8 cellular contexts compared by ENCODE assay signal in the genomic region with DNA sequence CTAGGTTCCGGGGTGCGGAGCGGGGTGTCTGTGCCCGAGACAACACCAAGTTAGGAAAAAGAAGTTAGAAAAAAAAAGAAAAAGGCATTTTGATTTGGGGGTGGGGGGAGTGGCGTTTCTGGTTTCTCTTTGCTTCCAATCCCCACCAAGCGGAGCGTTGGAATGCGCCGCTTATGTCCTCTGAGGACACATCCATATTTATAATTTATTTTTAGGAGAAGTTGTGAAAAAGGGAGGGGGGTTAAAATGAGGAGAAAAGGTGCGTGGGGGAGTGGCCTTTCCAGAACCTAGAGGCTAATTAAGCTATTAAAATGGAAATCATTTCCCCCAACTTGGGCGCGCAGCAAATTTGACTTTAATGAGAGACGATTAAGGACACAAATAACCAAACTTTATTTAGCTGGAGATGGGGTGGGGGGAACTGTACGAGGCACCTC.
A peak's percentile ranks its signal among the peaks of the same experiment; 100 is the strongest.
DNase-seq lines count a peak whose midpoint lies in the region; ATAC-seq, FAIRE-seq and TF ChIP-seq lines count a peak whose summit lies in the region.

No MANE protein-coding gene starts in this region.

- no peak overlapping the region for H3K27ac Mint-ChIP-seq in MCF 10A (ENCODE audit: low read depth, unreplicated experiment)

- no peaks in the 10 kb centered on the region for H3K27me3 Mint-ChIP-seq in MCF 10A (ENCODE audit: insufficient read depth, unreplicated experiment)

- peak overlapping the region; percentile 81 for H3K4me3 Mint-ChIP-seq in MCF 10A (ENCODE audit: unreplicated experiment)

- FAIRE-seq in HTR-8/SVneo (lab: Jason Lieb, UNC) = no peak

- H3K4me1 ChIP-seq in right atrium auricular region (peaks cover 0 to 38% of the 10 kb centered on the region in 2 donors), vagina (peaks cover 51% of the 10 kb centered on the region)

- CTCF ChIA-PET in MCF 10A (lab: Yijun Ruan, JAX) = interaction anchor here (0.6 to 1.2 kb wide), 6 partner anchors 14 to 437 kb away, joined by 3 to 5 read pairs (median 4); no protein-coding TSS in a partner anchor

- H3K36me3 ChIP-seq in right atrium auricular region (no peaks in the 10 kb centered on the region), vagina (no peaks in the 10 kb centered on the region)

- H3K9me3 ChIP-seq in right atrium auricular region = no peaks in the 10 kb centered on the region
- H3K9me3 ChIP-seq in vagina = no peaks in the 10 kb centered on the region

- H3K36me3 Mint-ChIP-seq in MCF 10A (ENCODE audit: insufficient read depth, unreplicated experiment) = peaks cover 11% of the 10 kb centered on the region

- DNase-seq in right atrium auricular region (ENCODE audit: low spot score) = no peak
- DNase-seq in left ventricle myocardium superior = no peak
- no peak for DNase-seq in MCF 10A (ENCODE audit: unreplicated experiment)
- peak; percentile 31 to 35 for DNase-seq in lung microvascular endothelial cell (ENCODE audit: low read depth in 2 of 2)
- no peak for DNase-seq in vagina (ENCODE audit: extremely low spot score in 2 of 2)
- DNase-seq in HTR-8/SVneo (ENCODE audit: insufficient read length, low spot score) = no peak

- H3K27ac ChIP-seq in right atrium auricular region (peak overlapping the region; percentile 46 to 71), vagina (peak overlapping the region; percentile 81)

- BruUV-seq in MCF 10A (replicated peaks; lab: Mats Ljungman, UMichigan) = no TSS peak

- intact Hi-C loops in left ventricle myocardium superior (cut with micrococcal nuclease) (no loop called here), MCF 10A (cut with micrococcal nuclease) (loop anchor here (5.0 kb wide), 1 partner anchor 94 kb away; no protein-coding TSS in a partner anchor), vagina (cut with DNase I) (no loop called here)

- POLR2A ChIA-PET in MCF 10A (lab: Yijun Ruan, JAX) = interaction anchor here (0.6 to 1.1 kb wide), 5 partner anchors 75 to 1176 kb away, joined by 3 to 5 read pairs (median 3); no protein-coding TSS in a partner anchor

- TF ChIP-seq CTCF in right atrium auricular region (IDR thresholded peaks at IDR 0.05) = no peak
- TF ChIP-seq CTCF in MCF 10A (IDR thresholded peaks at IDR 0.05; ENCODE audit: unreplicated experiment) = no peak
- TF ChIP-seq CTCF in vagina (IDR thresholded peaks at IDR 0.05) = no peak

- no peaks in the 10 kb centered on the region for H3K9me3 Mint-ChIP-seq in MCF 10A (ENCODE audit: unreplicated experiment)

- no peak for TF ChIP-seq POLR2A in vagina (IDR thresholded peaks at IDR 0.05)

- ATAC-seq in left ventricle myocardium superior (no peak), GM19328 (IDR thresholded peaks at IDR 0.05; ENCODE audit: unreplicated experiment) (no peak), GM19455 (IDR thresholded peaks at IDR 0.05; ENCODE audit: unreplicated experiment) (no peak)

- H3K4me3 ChIP-seq in right atrium auricular region (peak overlapping the region; percentile 66 to 96), vagina (peak overlapping the region; percentile 90 to 99)

- peaks cover 47% of the 10 kb centered on the region for H3K4me1 Mint-ChIP-seq in MCF 10A (ENCODE audit: insufficient read depth, unreplicated experiment)

- H3K27me3 ChIP-seq in right atrium auricular region = no peaks in the 10 kb centered on the region
- H3K27me3 ChIP-seq in vagina = no peaks in the 10 kb centered on the region

Comparison
In these comparisons a context has a peak if more than half of its experiments do, and no peak if none do; other contexts are left out.
1. DNase-seq: peak in lung microvascular endothelial cell (2 of 2); none in right atrium auricular region (single experiment), left ventricle myocardium superior (single experiment), MCF 10A (single experiment), vagina (0 of 2) and HTR-8/SVneo (single experiment).